In the genomic region with DNA sequence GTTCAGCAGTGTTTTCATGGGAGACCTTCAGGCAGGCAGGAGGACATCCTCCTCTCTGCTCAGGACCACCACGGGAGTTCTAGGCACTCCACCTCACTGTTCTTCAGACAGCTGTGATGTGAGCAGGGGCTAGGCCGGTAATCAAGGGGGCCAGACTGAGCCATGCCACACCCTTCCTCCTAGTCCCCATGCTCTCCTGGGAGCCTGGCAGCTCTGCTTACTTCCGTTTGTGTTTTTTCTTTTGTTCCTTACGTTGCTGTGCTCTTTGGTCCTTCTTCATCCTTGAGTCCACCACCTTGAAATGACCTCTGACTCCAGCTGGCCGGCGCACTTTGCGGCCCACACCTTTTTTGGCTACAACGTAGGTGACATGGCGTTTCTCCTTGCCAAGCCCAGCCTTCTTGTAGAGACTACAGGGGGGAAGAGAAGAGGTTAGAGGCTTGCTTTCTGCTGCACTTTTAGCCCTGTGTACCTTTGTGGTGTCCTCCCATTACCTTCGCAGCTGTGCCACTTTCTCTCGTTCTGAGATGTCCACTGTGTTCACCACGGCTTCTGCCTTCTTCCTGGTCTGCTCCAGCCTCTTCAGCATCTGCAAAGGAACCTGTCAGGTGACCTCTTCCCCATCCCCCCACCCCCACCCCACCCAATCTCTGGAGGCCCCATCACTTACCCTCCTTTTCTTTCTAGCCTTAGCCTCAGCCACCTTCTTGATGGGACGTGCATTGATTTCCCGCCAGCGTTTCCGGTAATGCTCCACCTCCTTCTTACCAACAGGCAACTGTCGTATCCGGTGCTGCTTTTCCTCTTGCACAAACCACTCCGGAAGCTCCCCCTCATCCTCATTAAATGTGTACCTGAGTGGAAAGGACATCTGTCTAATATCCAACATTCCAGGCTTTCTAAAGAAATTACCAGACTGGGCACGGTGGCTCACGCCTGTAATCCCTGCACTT, we compare ENCODE assay signal across 1 cellular context.
TF ChIP-seq lines count a peak whose summit lies in the region.

No MANE protein-coding gene starts in this region.

TF ChIP-seq in GM12891, 5 proteins besides CTCF, POLR2A, EP300 and RAD21 (continued from another document):
- TF ChIP-seq PAX5 (IDR thresholded peaks at IDR 0.05; ENCODE audit: insufficient read depth, low read length, severe bottlenecking) (no peak), TAF1 (IDR thresholded peaks at IDR 0.05; ENCODE audit: low read depth, low read length) (no peak)
